ENCODE assay signal across 23 cellular contexts in genomic region chr11:17752144-17752543, GRCh38. TPM values are rescaled to one million over a fixed set of nuclear protein-coding genes. Genes with fewer than 3 reads are reported as not detected.
"Had no signal": no experiment of that assay in that cellular context is flagged by ENCODE, and none has a peak within 500 bp of the region (broad histone marks: within the 10 kb centered on the region; RNA-seq: fewer than 3 reads in every experiment).

No MANE protein-coding gene starts in this region.

- H3K9me3 ChIP-seq: pancreas, sigmoid colon, testis had no signal

- ATAC-seq: activated T-cell treated with anti-CD3 and anti-CD28 coated beads, Interleukin-2, amount 50 U/mL, for 72 hours; naive thymus-derived CD4-positive, alpha-beta T cell; stimulated activated memory B cell treated with anti-CD40 and anti-IgM and Interleukin-4, amounts not matched to agents 10 μg/mL and 1 μg/mL and 100 μg/mL, for 72 hours had no signal

- H3K4me3 ChIP-seq: pancreas, sigmoid colon, testis had no signal

- H3K27me3 ChIP-seq: pancreas, testis had no signal

- DNase-seq: activated CD4-positive, CD25-positive, alpha-beta regulatory T cell treated with anti-CD3 and anti-CD28 coated beads, Interleukin-2, amount 50 U/mL, for 72 hours; activated CD8-positive, alpha-beta memory T cell treated with anti-CD3 and anti-CD28 coated beads for 24 hours; activated CD8-positive, alpha-beta memory T cell treated with anti-CD3 and anti-CD28 coated beads, Interleukin-2, amount 50 U/mL, for 48 hours; activated gamma-delta T cell treated with Interleukin-2 at 50 U/mL for 16 hours; activated T-cell treated with anti-CD3 and anti-CD28 coated beads, Interleukin-2, amount 50 U/mL, for 72 hours; endodermal cell; foreskin fibroblast; mesenchymal stem cell; naive thymus-derived CD4-positive, alpha-beta T cell; sigmoid colon; stimulated activated CD4-positive, alpha-beta T cell treated with anti-CD3 and anti-CD28 coated beads, Interleukin-4, amount 100 ng/mL, for 4 hours; T-helper 2 cell; testis had no signal

- H3K27ac ChIP-seq: epithelial cell of prostate, pancreas, sigmoid colon, testis, VCaP had no signal

- H3K27ac Mint-ChIP-seq: activated naive CD8-positive, alpha-beta T cell; activated T-cell treated with anti-CD3 and anti-CD28 coated beads, Interleukin-2, amount 50 U/mL, for 72 hours; endodermal cell; naive thymus-derived CD4-positive, alpha-beta T cell; stimulated activated memory B cell treated with anti-CD40 and anti-IgM and Interleukin-4, amounts not matched to agents 10 μg/mL and 1 μg/mL and 100 μg/mL, for 72 hours; type B pancreatic cell had no signal

- H3K4me1 ChIP-seq: pancreas, sigmoid colon, testis had no signal

- H3K36me3 ChIP-seq: pancreas, sigmoid colon had no signal

- H3K9me3 Mint-ChIP-seq: activated T-cell treated with anti-CD3 and anti-CD28 coated beads, Interleukin-2, amount 50 U/mL, for 72 hours; endodermal cell; naive thymus-derived CD4-positive, alpha-beta T cell; stimulated activated memory B cell treated with anti-CD40 and anti-IgM and Interleukin-4, amounts not matched to agents 10 μg/mL and 1 μg/mL and 100 μg/mL, for 72 hours; type B pancreatic cell had no signal

- H3K36me3 Mint-ChIP-seq: activated naive CD8-positive, alpha-beta T cell; naive thymus-derived CD4-positive, alpha-beta T cell; stimulated activated memory B cell treated with anti-CD40 and anti-IgM and Interleukin-4, amounts not matched to agents 10 μg/mL and 1 μg/mL and 100 μg/mL, for 72 hours; type B pancreatic cell had no signal

- H3K4me3 Mint-ChIP-seq: activated naive CD8-positive, alpha-beta T cell; activated T-cell treated with anti-CD3 and anti-CD28 coated beads, Interleukin-2, amount 50 U/mL, for 72 hours; endodermal cell; naive thymus-derived CD4-positive, alpha-beta T cell; stimulated activated memory B cell treated with anti-CD40 and anti-IgM and Interleukin-4, amounts not matched to agents 10 μg/mL and 1 μg/mL and 100 μg/mL, for 72 hours; type B pancreatic cell had no signal

- H3K4me1 Mint-ChIP-seq: endodermal cell; stimulated activated memory B cell treated with anti-CD40 and anti-IgM and Interleukin-4, amounts not matched to agents 10 μg/mL and 1 μg/mL and 100 μg/mL, for 72 hours had no signal

RNA-seq across cellular contexts. Expression of gene KCNC1, which starts 17.6 kb away (rescaled TPM):
- total RNA-seq: activated T-cell treated with anti-CD3 and anti-CD28 coated beads, Interleukin-2, amount 50 U/mL, for 72 hours; bronchial epithelial cell; endodermal cell; kidney epithelial cell; liver; mucosa of gallbladder; naive thymus-derived CD4-positive, alpha-beta T cell had no signal
- polyA plus RNA-seq: naive thymus-derived CD4-positive, alpha-beta T cell had no signal

RNA-seq across cellular contexts. Expression of gene MYOD1, which starts 32.8 kb away (rescaled TPM):
- total RNA-seq: activated T-cell treated with anti-CD3 and anti-CD28 coated beads, Interleukin-2, amount 50 U/mL, for 72 hours; bronchial epithelial cell; endodermal cell; kidney epithelial cell; liver; mucosa of gallbladder; naive thymus-derived CD4-positive, alpha-beta T cell; pancreas; sigmoid colon had no signal
- polyA plus RNA-seq: liver; naive thymus-derived CD4-positive, alpha-beta T cell; pancreas; sigmoid colon had no signal
